ENCODE assay signal across 11 cellular contexts in genomic region chr6:96611342-96611964, GRCh38.
DNase-seq lines count a peak whose midpoint lies in the region; ATAC-seq lines count a peak whose summit lies in the region.
"Had no signal": no experiment of that assay in that cellular context is flagged by ENCODE, and none has a peak within 500 bp of the region (broad histone marks: within the 10 kb centered on the region; RNA-seq: fewer than 3 reads in every experiment).

No MANE protein-coding gene starts in this region.

- ATAC-seq in GM18499 (IDR thresholded peaks at IDR 0.05; ENCODE audit: insufficient read depth, unreplicated experiment): peak; percentile 58
- peak; percentile 72 for ATAC-seq in GM21381 (IDR thresholded peaks at IDR 0.05; ENCODE audit: unreplicated experiment)
- ATAC-seq in HG03066 (IDR thresholded peaks at IDR 0.05; ENCODE audit: low read depth, unreplicated experiment): peak; percentile 78

- DNase-seq in NCI-H82 (lab: John Stamatoyannopoulos, UW) (peak; percentile 74), retina (no peak), T-helper 9 cell (no peak), GM03348 (ENCODE audit: low spot score) (no peak), DMS53 treated with DMSO at 0.1 percent for 48 hours (lab: John Stamatoyannopoulos, UW; ENCODE audit: unreplicated experiment) (no peak)
- DNase-seq: hippocampal formation, NCI-H1092, testis had no signal
